ENCODE assay signal across 8 cellular contexts in the genomic region with DNA sequence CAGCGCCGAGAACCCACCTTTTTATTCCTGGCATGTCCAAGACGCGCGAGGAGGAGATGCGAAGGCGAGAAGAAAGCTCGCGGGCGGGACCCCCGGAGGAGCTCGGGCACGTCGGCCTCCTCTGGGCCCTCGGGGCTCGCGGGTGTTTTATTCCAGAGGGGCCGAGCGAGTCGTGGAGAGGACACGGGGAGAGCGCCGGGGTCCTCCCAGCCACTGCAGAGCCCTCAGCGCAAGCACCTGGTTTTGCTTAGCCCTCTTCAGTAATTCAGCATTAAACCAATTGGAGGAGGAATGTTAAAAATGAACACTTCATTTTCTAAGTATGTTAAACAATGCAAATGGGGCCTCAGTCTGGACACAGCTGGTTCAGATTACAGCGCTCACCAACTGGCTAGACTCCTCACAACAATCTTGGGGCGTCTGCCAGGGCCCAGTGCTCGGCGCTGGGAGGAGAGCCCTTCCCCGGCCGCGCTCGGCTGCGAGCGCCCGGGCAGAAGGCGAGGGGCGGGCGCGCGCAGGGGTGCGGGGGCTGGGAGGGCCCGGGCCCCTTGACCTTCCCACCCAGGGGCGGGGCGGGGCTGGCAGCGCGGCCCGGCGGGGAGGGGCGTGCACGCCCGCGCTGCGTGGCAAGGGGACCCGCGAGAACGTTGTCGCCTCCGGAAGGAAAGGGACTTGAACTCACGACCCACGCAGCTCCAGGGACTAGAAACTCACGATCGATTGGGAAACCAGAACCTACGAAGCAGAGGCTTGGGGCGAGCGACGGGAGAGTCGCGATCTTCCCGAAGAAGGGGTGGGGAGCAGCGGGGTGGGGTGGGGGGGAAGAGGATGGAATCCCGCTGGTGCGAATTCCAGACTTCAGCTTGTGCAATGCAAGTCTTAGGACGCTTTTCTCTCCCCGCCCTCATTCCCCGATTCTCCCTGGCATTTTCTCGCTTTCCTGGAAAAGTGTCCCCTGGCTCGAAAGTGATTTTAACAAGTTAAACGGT. TPM values are rescaled to one million over a fixed set of nuclear protein-coding genes. Genes with fewer than 3 reads are reported as not detected.
DNase-seq lines count a peak whose midpoint lies in the region; ATAC-seq and TF ChIP-seq lines count a peak whose summit lies in the region.

A gene with protein sequence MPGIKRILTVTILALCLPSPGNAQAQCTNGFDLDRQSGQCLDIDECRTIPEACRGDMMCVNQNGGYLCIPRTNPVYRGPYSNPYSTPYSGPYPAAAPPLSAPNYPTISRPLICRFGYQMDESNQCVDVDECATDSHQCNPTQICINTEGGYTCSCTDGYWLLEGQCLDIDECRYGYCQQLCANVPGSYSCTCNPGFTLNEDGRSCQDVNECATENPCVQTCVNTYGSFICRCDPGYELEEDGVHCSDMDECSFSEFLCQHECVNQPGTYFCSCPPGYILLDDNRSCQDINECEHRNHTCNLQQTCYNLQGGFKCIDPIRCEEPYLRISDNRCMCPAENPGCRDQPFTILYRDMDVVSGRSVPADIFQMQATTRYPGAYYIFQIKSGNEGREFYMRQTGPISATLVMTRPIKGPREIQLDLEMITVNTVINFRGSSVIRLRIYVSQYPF (minus strand): TSS at position 499 of the 989 bp plus-strand sequence. CDS start 465 bp downstream, at position 34.

- peak within 1 kb of the TSS; percentile 98 for H3K4me2 ChIP-seq in GM23248 (ENCODE audit: unreplicated experiment)

- 1% methylated on average over 61 to 71 of the region's 78 CpGs for WGBS in GM23248 (ENCODE audit: low coverage in 1 of 2, low lambda C conversion rate in 2 of 2, missing lambda C conversion rate in 2 of 2), 2 experiments

- H2AFZ ChIP-seq in GM23248: peak within 1 kb of the TSS; percentile 69

- H3K9me2 ChIP-seq in GM23248 (ENCODE audit: insufficient read depth): no peaks in the 10 kb centered on the region

- POLR2A ChIA-PET in MCF 10A (lab: Yijun Ruan, JAX): interaction anchor here (1.2 kb wide), 1 partner anchor 38 kb away, joined by 3 read pairs; no protein-coding TSS in a partner anchor

- TSS peak; percentile 22 for BruUV-seq in MCF 10A (replicated peaks; lab: Mats Ljungman, UMichigan)

- H3K27ac ChIP-seq in GM23248 (peak within 1 kb of the TSS; percentile 78), skeletal muscle tissue (ENCODE audit: low read depth, low read length) (peak within 1 kb of the TSS; percentile 73)

- intact Hi-C loops in MCF 10A (cut with micrococcal nuclease): loop anchor here (5.0 kb wide), 1 partner anchor 50 kb away; no protein-coding TSS in a partner anchor

- H3K36me3 Mint-ChIP-seq in MCF 10A (ENCODE audit: insufficient read depth, unreplicated experiment): no peaks in the 10 kb centered on the region

- H3K79me2 ChIP-seq in GM23248 (ENCODE audit: insufficient read depth): peaks cover 44% of the 10 kb centered on the region

- H3K4me1 ChIP-seq in GM23248 (ENCODE audit: insufficient read depth): peaks cover 19% of the 10 kb centered on the region
- peaks cover 2 to 8% (median 6%) of the 10 kb centered on the region in 3 donors for H3K4me1 ChIP-seq in skeletal muscle tissue (ENCODE audit: control insufficient read depth in 3 of 3, insufficient read depth in 3 of 3, low read length in 3 of 3)

- DNase-seq in GM23248 (peak; percentile 93), T-helper 1 cell (peak in 3 of 5 donors; percentile 5 to 28 (median 8)), MCF 10A (ENCODE audit: unreplicated experiment) (peak; percentile 60), iPS-NIHi11 (ENCODE audit: low spot score) (peak; percentile 81), SW 1271 (lab: John Stamatoyannopoulos, UW) (no peak)

- no peak within 1 kb of the TSS for H3K27ac Mint-ChIP-seq in MCF 10A (ENCODE audit: low read depth, unreplicated experiment)

- in situ Hi-C loops in GM23248 (cut with MboI): no loop called here

- no peaks in the 10 kb centered on the region for H3K9me3 Mint-ChIP-seq in MCF 10A (ENCODE audit: unreplicated experiment)

- peaks cover 11% of the 10 kb centered on the region for H3K4me1 Mint-ChIP-seq in MCF 10A (ENCODE audit: insufficient read depth, unreplicated experiment)

- H3K9ac ChIP-seq in GM23248 (peak within 1 kb of the TSS; percentile 90), skeletal muscle tissue (ENCODE audit: low read depth in 1 of 3, low read length in 3 of 3) (peak within 1 kb of the TSS; percentile 65 to 68 (median 68))

- CTCF ChIA-PET in MCF 10A (lab: Yijun Ruan, JAX): no interaction called here

- H3K27me3 ChIP-seq in GM23248 (replicated peaks; ENCODE audit: insufficient read depth) (no peaks in the 10 kb centered on the region), skeletal muscle tissue (ENCODE audit: control insufficient read depth in 3 of 3, insufficient read depth in 3 of 3, low read length in 3 of 3) (peaks cover 24 to 37% (median 28%) of the 10 kb centered on the region in 3 donors)

- H3K27me3 Mint-ChIP-seq in MCF 10A (ENCODE audit: insufficient read depth, unreplicated experiment): no peaks in the 10 kb centered on the region

- no peak for TF ChIP-seq CTCF in MCF 10A (IDR thresholded peaks at IDR 0.05; ENCODE audit: unreplicated experiment)

- H3K36me3 ChIP-seq in GM23248 (ENCODE audit: low read depth) (no peaks in the 10 kb centered on the region), skeletal muscle tissue (ENCODE audit: control insufficient read depth in 3 of 3, insufficient read depth in 3 of 3, low read length in 3 of 3) (no peaks in the 10 kb centered on the region)

- H4K20me1 ChIP-seq in GM23248 (ENCODE audit: insufficient read depth): no peaks in the 10 kb centered on the region

- peaks cover 39% of the 10 kb centered on the region for H3F3A ChIP-seq in GM23248 (ENCODE audit: insufficient read depth)

- H3K4me3 ChIP-seq in GM23248 (peak within 1 kb of the TSS; percentile 93), skeletal muscle tissue (ENCODE audit: low read length in 3 of 3) (peak within 1 kb of the TSS; percentile 64 to 74 (median 71))

- H3K9me3 ChIP-seq in GM23248 (ENCODE audit: low read depth) (no peaks in the 10 kb centered on the region), skeletal muscle tissue (ENCODE audit: control insufficient read depth in 3 of 3, low read length in 3 of 3) (no peaks in the 10 kb centered on the region)

- ATAC-seq in HG03460 (IDR thresholded peaks at IDR 0.05; ENCODE audit: unreplicated experiment) (no peak), GM21381 (IDR thresholded peaks at IDR 0.05; ENCODE audit: unreplicated experiment) (no peak)

- H3K4me3 Mint-ChIP-seq in MCF 10A (ENCODE audit: unreplicated experiment): peak within 1 kb of the TSS; percentile 70

RNA-seq across cellular contexts. Expression of the gene that starts here (rescaled TPM):
- total RNA-seq in GM23248 (2014; rRNA removed; shearing (Covaris generic)): 234 TPM in 2 replicates
- 756 and 767 TPM in 2 replicates for polyA plus RNA-seq in GM23248 (2016; fragmentation: Nextera tagmentation; extraction: Ambion mirVana)
- total RNA-seq in MCF 10A (2022) (4.3 and 14.8 TPM in 2 replicates), skeletal muscle tissue (24.5 TPM)

Comparison
In these comparisons a context has a peak if more than half of its experiments do, and no peak if none do; other contexts are left out.
1. DNase-seq: peak in GM23248 (single experiment), T-helper 1 cell (3 of 5), MCF 10A (single experiment) and iPS-NIHi11 (single experiment); none in SW 1271 (0 of 2).